8 cellular contexts compared by ENCODE assay signal in genomic region chr13:97975851-97976550, GRCh38. TPM values are rescaled to one million over a fixed set of nuclear protein-coding genes. Genes with fewer than 3 reads are reported as not detected.
DNase-seq lines count a peak whose midpoint lies in the region; ATAC-seq and TF ChIP-seq lines count a peak whose summit lies in the region.

No MANE protein-coding gene starts in this region.

- TF ChIP-seq CTCF in CD4-positive, alpha-beta T cell (IDR thresholded peaks at IDR 0.05): no peak
- TF ChIP-seq CTCF in dorsolateral prefrontal cortex (IDR thresholded peaks at IDR 0.05 in 54 of 56, conservative IDR thresholded peaks at IDR 0.05 in 2 of 56; ENCODE audit: low read depth in 1 of 56, partially characterized antibody in 56 of 56): peak in 5 of 56 donors; percentile 7 to 30 (median 20)
- TF ChIP-seq CTCF in right lobe of liver (IDR thresholded peaks at IDR 0.05): no peak

- H3K4me1 ChIP-seq in right lobe of liver: peaks cover 0 to 42% (median 7%) of the 10 kb centered on the region in 4 donors

- H3K27me3 Mint-ChIP-seq in CD4-positive, alpha-beta T cell: no peaks in the 10 kb centered on the region

- H3K9me3 ChIP-seq in CD4-positive, alpha-beta T cell (ENCODE audit: control insufficient read depth, low read length): no peaks in the 10 kb centered on the region
- H3K9me3 ChIP-seq in right lobe of liver: no peaks in the 10 kb centered on the region

- peak overlapping the region; percentile 92 for H3K27ac Mint-ChIP-seq in CD4-positive, alpha-beta T cell

- ATAC-seq in CD4-positive, alpha-beta T cell (ENCODE audit: poor library complexity): peak; percentile 89
- peak; percentile 92 for ATAC-seq in GM19397 (IDR thresholded peaks at IDR 0.05; ENCODE audit: unreplicated experiment)
- peak; percentile 93 for ATAC-seq in HG03521 (IDR thresholded peaks at IDR 0.05; ENCODE audit: unreplicated experiment)
- peak; percentile 88 to 95 (median 90) for ATAC-seq in right lobe of liver

- H3K4me3 ChIP-seq in dorsolateral prefrontal cortex (peak overlapping the region; percentile 63 to 97 (median 87)), right lobe of liver (peak overlapping the region; percentile 60 to 87 (median 61))

- WGBS in right lobe of liver (ENCODE audit: insufficient coverage, low coverage, low lambda C conversion rate, missing lambda C conversion rate): 3% methylated on average over 10 of the region's 72 CpGs

- TF ChIP-seq POLR2A in right lobe of liver (IDR thresholded peaks at IDR 0.05): peak; percentile 89

- peaks cover 48% of the 10 kb centered on the region for H3K4me1 Mint-ChIP-seq in CD4-positive, alpha-beta T cell (ENCODE audit: low read depth)

- intact Hi-C loops in CD4-positive, alpha-beta T cell (cut with DNase I, micrococcal nuclease): loop anchor here (1.0 to 5.0 kb wide), 3 partner anchors 543 to 749 kb away; partner anchors contain the start of gene STK24 (in 1 of the 2)
- intact Hi-C loops in dorsolateral prefrontal cortex (cut with DNase I): loop anchor here (2.0 to 10.0 kb wide), 5 partner anchors 46 to 601 kb away; partner anchors contain the start of gene RAP2A (in 1 of the 2)
- intact Hi-C loops in right lobe of liver (cut with DNase I): no loop called here

- H3K36me3 Mint-ChIP-seq in CD4-positive, alpha-beta T cell (ENCODE audit: low read depth): peaks cover 11% of the 10 kb centered on the region

- H3K36me3 ChIP-seq in right lobe of liver: no peaks in the 10 kb centered on the region

- POLR2A ChIA-PET in CD4-positive, alpha-beta T cell (lab: Charles Lee): interaction anchor here (1.5 kb wide), 1 partner anchor 543 kb away, joined by 8 read pairs; the partner anchor contains the start of gene RAP2A

- CTCF ChIA-PET in CD4-positive, alpha-beta T cell (lab: Charles Lee): interaction anchor here (0.6 kb wide), 1 partner anchor 754 kb away, joined by 4 read pairs; the partner anchor contains the start of gene MBNL2

- H3K27me3 ChIP-seq in CD4-positive, alpha-beta T cell (ENCODE audit: control insufficient read depth, insufficient read depth, low read length): no peaks in the 10 kb centered on the region
- H3K27me3 ChIP-seq in dorsolateral prefrontal cortex: no peaks in the 10 kb centered on the region
- H3K27me3 ChIP-seq in right lobe of liver: no peaks in the 10 kb centered on the region

- peak overlapping the region; percentile 75 for H3K27ac ChIP-seq in CD4-positive, alpha-beta T cell (ENCODE audit: low read depth, low read length)
- H3K27ac ChIP-seq in dorsolateral prefrontal cortex (peak overlapping the region; percentile 23 to 98 (median 90)), right lobe of liver (peak overlapping the region; percentile 82 to 92 (median 88))

- H3K4me3 Mint-ChIP-seq in CD4-positive, alpha-beta T cell: peak overlapping the region; percentile 96

- peak in 9 of 10 experiments; percentile 16 to 92 (median 84) for DNase-seq in CD4-positive, alpha-beta T cell
- peak; percentile 78 for DNase-seq in NCI-H748 treated with DMSO at 0.1 percent for 48 hours (lab: John Stamatoyannopoulos, UW)
- peak; percentile 87 to 89 for DNase-seq in activated CD4-positive, alpha-beta T cell treated with anti-CD3 and anti-CD28 coated beads, Interleukin-2, amount 50 U/mL, for 48 hours
- DNase-seq in dorsolateral prefrontal cortex: peak; percentile 29 to 95 (median 87)
- peak; percentile 93 to 97 (median 96) for DNase-seq in right lobe of liver
- peak; percentile 82 for DNase-seq in stimulated activated CD4-positive, alpha-beta T cell treated with anti-CD3 and anti-CD28 coated beads, Interleukin-4, amount 100 ng/mL, for 24 hours

- no peaks in the 10 kb centered on the region for H3K9me3 Mint-ChIP-seq in CD4-positive, alpha-beta T cell

RNA-seq across cellular contexts. Expression of gene IPO5, which starts 22.5 kb away (rescaled TPM):
- 10 to 100 TPM; 62.2 to 73.3 TPM for total RNA-seq in CD4-positive, alpha-beta T cell
- 100 to 1,000 TPM; 104 to 200 (median 141) TPM for total RNA-seq in dorsolateral prefrontal cortex
- 10 to 100 TPM; 36.0 to 52.3 (median 45.2) TPM for total RNA-seq in right lobe of liver

Comparison
In these comparisons a context has a peak if more than half of its experiments do, and no peak if none do; other contexts are left out.
1. Peak in every context shown above with its lines: DNase-seq, ATAC-seq, H3K4me3 ChIP-seq and H3K27ac ChIP-seq.
2. intact Hi-C loops: an anchor here in CD4-positive, alpha-beta T cell (1.0 to 5.0 kb wide) and dorsolateral prefrontal cortex (2.0 to 10.0 kb wide); none called in right lobe of liver.